Comparison of ENCODE assay signal across 1 cellular context in the genomic region with DNA sequence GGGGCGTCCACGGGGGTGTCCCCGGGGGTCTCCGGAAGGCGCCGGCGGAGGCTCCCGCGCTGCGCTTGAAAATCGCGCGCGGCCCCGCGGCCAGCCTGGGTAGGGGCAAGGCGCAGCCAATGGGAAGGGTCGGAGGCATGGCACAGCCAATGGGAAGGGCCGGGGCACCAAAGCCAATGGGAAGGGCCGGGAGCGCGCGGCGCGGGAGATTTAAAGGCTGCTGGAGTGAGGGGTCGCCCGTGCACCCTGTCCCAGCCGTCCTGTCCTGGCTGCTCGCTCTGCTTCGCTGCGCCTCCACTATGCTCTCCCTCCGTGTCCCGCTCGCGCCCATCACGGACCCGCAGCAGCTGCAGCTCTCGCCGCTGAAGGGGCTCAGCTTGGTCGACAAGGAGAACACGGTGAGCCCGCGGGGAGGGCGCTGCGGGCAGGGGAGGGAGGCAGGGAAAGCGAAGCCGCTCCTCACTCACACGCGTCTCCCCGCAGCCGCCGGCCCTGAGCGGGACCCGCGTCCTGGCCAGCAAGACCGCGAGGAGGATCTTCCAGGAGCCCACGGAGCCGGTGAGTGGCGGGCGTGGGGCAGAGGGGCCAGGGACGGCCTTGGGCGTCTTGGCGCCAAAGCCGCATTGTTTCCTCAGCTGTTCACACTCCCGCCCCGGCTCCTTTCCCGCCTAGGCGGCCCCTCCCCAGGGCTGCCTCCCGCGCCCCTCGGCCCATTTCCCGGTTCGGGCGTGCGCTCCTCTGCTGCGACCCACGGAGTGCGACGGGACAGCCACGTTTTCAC.
TF ChIP-seq lines count a peak whose summit lies in the region.

A gene (plus strand): TSS at position 240 of the 781 bp plus-strand sequence. CDS start 60 bp downstream, at position 300.

TF ChIP-seq in H1, 55 proteins besides CTCF, POLR2A, EP300 and RAD21:
- peak; percentile 70 for TF ChIP-seq TAF7 (optimal IDR thresholded peaks at IDR 0.05; ENCODE audit: borderline replicate concordance, low read depth, low read length)
- no peak for TF ChIP-seq SRF (IDR thresholded peaks at IDR 0.05; ENCODE audit: low read depth, low read length)
- peak in 1 of 2 experiments; percentile 97; a peak in 1 of 4 replicates for TF ChIP-seq HDAC2 (IDR thresholded peaks at IDR 0.05; ENCODE audit: borderline replicate concordance in 1 of 2, low read depth in 2 of 2, low read length in 2 of 2)
- TF ChIP-seq POU5F1 (IDR thresholded peaks at IDR 0.05; ENCODE audit: low read depth, low read length) = no peak
- TF ChIP-seq KDM5A (IDR thresholded peaks at IDR 0.05; ENCODE audit: low read length) = 0 out of 2 replicates have a peak, but pooled peaks have one; percentile 42
- TF ChIP-seq JUN (IDR thresholded peaks at IDR 0.05; ENCODE audit: low read depth, low read length) = no peak
- no peak for TF ChIP-seq SIRT6 (IDR thresholded peaks at IDR 0.05; ENCODE audit: low read length)
- peak; percentile 94 to 98 for TF ChIP-seq SIN3A (conservative IDR thresholded peaks at IDR 0.05 in 1 of 2, IDR thresholded peaks at IDR 0.05 in 1 of 2; ENCODE audit: low read depth in 1 of 2, low read length in 2 of 2)
- no peak for TF ChIP-seq RFX5 (IDR thresholded peaks at IDR 0.05; ENCODE audit: borderline replicate concordance, low read depth, low read length)
- TF ChIP-seq BACH1 (IDR thresholded peaks at IDR 0.05; ENCODE audit: low read length) = 0 out of 2 replicates have a peak, but pooled peaks have one; percentile 3
- no peak for TF ChIP-seq NANOG (IDR thresholded peaks at IDR 0.05; ENCODE audit: insufficient read depth, low read depth, low read length, poor library complexity, severe bottlenecking)
- no peak for TF ChIP-seq TCF12 (IDR thresholded peaks at IDR 0.05; ENCODE audit: low read depth, low read length)
- TF ChIP-seq SP1 (IDR thresholded peaks at IDR 0.05; ENCODE audit: low read depth, low read length) = peak; percentile 85
- TF ChIP-seq, protein P1, sequence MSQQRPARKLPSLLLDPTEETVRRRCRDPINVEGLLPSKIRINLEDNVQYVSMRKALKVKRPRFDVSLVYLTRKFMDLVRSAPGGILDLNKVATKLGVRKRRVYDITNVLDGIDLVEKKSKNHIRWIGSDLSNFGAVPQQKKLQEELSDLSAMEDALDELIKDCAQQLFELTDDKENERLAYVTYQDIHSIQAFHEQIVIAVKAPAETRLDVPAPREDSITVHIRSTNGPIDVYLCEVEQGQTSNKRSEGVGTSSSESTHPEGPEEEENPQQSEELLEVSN (IDR thresholded peaks at IDR 0.05) = peak; percentile 94
- TF ChIP-seq TAF1 (IDR thresholded peaks at IDR 0.05; ENCODE audit: low read depth, low read length) = peak; percentile 88
- TF ChIP-seq SIX5 (IDR thresholded peaks at IDR 0.05; ENCODE audit: low read depth, low read length) = no peak
- TF ChIP-seq, protein P2, sequence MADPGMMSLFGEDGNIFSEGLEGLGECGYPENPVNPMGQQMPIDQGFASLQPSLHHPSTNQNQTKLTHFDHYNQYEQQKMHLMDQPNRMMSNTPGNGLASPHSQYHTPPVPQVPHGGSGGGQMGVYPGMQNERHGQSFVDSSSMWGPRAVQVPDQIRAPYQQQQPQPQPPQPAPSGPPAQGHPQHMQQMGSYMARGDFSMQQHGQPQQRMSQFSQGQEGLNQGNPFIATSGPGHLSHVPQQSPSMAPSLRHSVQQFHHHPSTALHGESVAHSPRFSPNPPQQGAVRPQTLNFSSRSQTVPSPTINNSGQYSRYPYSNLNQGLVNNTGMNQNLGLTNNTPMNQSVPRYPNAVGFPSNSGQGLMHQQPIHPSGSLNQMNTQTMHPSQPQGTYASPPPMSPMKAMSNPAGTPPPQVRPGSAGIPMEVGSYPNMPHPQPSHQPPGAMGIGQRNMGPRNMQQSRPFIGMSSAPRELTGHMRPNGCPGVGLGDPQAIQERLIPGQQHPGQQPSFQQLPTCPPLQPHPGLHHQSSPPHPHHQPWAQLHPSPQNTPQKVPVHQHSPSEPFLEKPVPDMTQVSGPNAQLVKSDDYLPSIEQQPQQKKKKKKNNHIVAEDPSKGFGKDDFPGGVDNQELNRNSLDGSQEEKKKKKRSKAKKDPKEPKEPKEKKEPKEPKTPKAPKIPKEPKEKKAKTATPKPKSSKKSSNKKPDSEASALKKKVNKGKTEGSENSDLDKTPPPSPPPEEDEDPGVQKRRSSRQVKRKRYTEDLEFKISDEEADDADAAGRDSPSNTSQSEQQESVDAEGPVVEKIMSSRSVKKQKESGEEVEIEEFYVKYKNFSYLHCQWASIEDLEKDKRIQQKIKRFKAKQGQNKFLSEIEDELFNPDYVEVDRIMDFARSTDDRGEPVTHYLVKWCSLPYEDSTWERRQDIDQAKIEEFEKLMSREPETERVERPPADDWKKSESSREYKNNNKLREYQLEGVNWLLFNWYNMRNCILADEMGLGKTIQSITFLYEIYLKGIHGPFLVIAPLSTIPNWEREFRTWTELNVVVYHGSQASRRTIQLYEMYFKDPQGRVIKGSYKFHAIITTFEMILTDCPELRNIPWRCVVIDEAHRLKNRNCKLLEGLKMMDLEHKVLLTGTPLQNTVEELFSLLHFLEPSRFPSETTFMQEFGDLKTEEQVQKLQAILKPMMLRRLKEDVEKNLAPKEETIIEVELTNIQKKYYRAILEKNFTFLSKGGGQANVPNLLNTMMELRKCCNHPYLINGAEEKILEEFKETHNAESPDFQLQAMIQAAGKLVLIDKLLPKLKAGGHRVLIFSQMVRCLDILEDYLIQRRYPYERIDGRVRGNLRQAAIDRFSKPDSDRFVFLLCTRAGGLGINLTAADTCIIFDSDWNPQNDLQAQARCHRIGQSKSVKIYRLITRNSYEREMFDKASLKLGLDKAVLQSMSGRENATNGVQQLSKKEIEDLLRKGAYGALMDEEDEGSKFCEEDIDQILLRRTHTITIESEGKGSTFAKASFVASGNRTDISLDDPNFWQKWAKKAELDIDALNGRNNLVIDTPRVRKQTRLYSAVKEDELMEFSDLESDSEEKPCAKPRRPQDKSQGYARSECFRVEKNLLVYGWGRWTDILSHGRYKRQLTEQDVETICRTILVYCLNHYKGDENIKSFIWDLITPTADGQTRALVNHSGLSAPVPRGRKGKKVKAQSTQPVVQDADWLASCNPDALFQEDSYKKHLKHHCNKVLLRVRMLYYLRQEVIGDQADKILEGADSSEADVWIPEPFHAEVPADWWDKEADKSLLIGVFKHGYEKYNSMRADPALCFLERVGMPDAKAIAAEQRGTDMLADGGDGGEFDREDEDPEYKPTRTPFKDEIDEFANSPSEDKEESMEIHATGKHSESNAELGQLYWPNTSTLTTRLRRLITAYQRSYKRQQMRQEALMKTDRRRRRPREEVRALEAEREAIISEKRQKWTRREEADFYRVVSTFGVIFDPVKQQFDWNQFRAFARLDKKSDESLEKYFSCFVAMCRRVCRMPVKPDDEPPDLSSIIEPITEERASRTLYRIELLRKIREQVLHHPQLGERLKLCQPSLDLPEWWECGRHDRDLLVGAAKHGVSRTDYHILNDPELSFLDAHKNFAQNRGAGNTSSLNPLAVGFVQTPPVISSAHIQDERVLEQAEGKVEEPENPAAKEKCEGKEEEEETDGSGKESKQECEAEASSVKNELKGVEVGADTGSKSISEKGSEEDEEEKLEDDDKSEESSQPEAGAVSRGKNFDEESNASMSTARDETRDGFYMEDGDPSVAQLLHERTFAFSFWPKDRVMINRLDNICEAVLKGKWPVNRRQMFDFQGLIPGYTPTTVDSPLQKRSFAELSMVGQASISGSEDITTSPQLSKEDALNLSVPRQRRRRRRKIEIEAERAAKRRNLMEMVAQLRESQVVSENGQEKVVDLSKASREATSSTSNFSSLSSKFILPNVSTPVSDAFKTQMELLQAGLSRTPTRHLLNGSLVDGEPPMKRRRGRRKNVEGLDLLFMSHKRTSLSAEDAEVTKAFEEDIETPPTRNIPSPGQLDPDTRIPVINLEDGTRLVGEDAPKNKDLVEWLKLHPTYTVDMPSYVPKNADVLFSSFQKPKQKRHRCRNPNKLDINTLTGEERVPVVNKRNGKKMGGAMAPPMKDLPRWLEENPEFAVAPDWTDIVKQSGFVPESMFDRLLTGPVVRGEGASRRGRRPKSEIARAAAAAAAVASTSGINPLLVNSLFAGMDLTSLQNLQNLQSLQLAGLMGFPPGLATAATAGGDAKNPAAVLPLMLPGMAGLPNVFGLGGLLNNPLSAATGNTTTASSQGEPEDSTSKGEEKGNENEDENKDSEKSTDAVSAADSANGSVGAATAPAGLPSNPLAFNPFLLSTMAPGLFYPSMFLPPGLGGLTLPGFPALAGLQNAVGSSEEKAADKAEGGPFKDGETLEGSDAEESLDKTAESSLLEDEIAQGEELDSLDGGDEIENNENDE (IDR thresholded peaks at IDR 0.05; ENCODE audit: insufficient replicate concordance, low read length) = no peak
- no peak for TF ChIP-seq YY1 (IDR thresholded peaks at IDR 0.05; ENCODE audit: low read depth, low read length)
- TF ChIP-seq CEBPB (IDR thresholded peaks at IDR 0.05; ENCODE audit: low read depth, low read length) = no peak
- TF ChIP-seq GTF2F1 (IDR thresholded peaks at IDR 0.05; ENCODE audit: borderline replicate concordance, low read depth, low read length) = 0 out of 2 replicates have a peak, but pooled peaks have one; percentile 67
- TF ChIP-seq, protein P3, sequence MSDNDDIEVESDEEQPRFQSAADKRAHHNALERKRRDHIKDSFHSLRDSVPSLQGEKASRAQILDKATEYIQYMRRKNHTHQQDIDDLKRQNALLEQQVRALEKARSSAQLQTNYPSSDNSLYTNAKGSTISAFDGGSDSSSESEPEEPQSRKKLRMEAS (IDR thresholded peaks at IDR 0.05) = peak; percentile 85
- peak; percentile 78 for TF ChIP-seq CHD2 (IDR thresholded peaks at IDR 0.05; ENCODE audit: low read length)
- TF ChIP-seq KDM4A (IDR thresholded peaks at IDR 0.05; ENCODE audit: low read depth, low read length, severe bottlenecking) = peak; percentile 69
- TF ChIP-seq TBP (IDR thresholded peaks at IDR 0.05; ENCODE audit: low read depth, low read length) = peak; percentile 95
- peak; percentile 82 for TF ChIP-seq SAP30 (IDR thresholded peaks at IDR 0.05; ENCODE audit: insufficient read depth, insufficient replicate concordance, low read length)
- peak; percentile 98 for TF ChIP-seq POLR2AphosphoS5 (IDR thresholded peaks at IDR 0.05; ENCODE audit: low read depth, low read length)
- TF ChIP-seq NRF1 (IDR thresholded peaks at IDR 0.05; ENCODE audit: low read depth, low read length) = no peak
- TF ChIP-seq MAFK (IDR thresholded peaks at IDR 0.05; ENCODE audit: low read depth, low read length) = no peak
TF ChIP-seq in H1: peak in this region for 15.
